ENCODE assay signal across 25 cellular contexts in the genomic region with DNA sequence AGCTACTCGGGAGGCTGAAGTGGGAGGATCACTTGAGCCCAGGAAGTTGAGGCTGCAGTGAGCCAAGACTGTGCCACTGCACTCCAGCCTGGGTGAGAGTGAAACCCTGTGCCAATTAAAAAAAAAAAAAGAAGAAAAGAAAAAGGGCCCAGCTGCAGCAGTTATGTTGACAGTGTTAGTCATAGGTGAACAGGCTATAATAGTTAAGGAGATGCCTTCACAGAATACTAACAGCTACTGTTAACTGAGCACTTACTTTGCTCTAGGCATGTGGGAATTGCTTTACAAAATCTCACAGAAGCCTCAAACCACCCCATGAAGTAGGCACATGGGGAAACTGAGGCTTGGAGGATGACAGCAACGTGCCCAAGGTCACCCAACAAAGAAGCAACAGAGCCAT. TPM values are rescaled to one million over a fixed set of nuclear protein-coding genes. Genes with fewer than 3 reads are reported as not detected.
A peak's percentile ranks its signal among the peaks of the same experiment; 100 is the strongest.
DNase-seq lines count a peak whose midpoint lies in the region; TF ChIP-seq lines count a peak whose summit lies in the region.
"Had no signal": no experiment of that assay in that cellular context is flagged by ENCODE, and none has a peak within 500 bp of the region (broad histone marks: within the 10 kb centered on the region; RNA-seq: fewer than 3 reads in every experiment).

No MANE protein-coding gene starts in this region.

- CTCF ChIA-PET in HEK293 (lab: Yijun Ruan, JAX) = interaction anchor here (0.5 to 4.7 kb wide), 9 partner anchors 8 to 377 kb away, joined by 3 to 35 read pairs (median 4); a partner anchor contains a TSS

- H3K4me1 ChIP-seq in HEK293 (ENCODE audit: control insufficient read depth, insufficient read depth, low read length) = peaks cover 22% of the 10 kb centered on the region
- H3K4me1 ChIP-seq: BE2C, SJSA1 had no signal

- H3K9me3 ChIP-seq in HEK293 (ENCODE audit: control insufficient read depth, insufficient read depth, low read depth, low read length) = no peaks in the 10 kb centered on the region
- H3K9me3 ChIP-seq: BE2C, SJSA1 had no signal

- TF ChIP-seq CTCF in HEK293 (tag by site-specific recombination; IDR thresholded peaks at IDR 0.05) (no peak), dorsolateral prefrontal cortex (IDR thresholded peaks at IDR 0.05 in 54 of 56, conservative IDR thresholded peaks at IDR 0.05 in 2 of 56; ENCODE audit: low read depth in 1 of 56, partially characterized antibody in 56 of 56) (no peak)

- H3K27ac ChIP-seq in HEK293 (ENCODE audit: extremely low read depth, low read depth, low read length) (no peak overlapping the region), dorsolateral prefrontal cortex (peak overlapping the region in 32 of 59 donors; percentile 12 to 77 (median 48))
- H3K27ac ChIP-seq: PC-9, SJSA1 had no signal

- H3K4me3 ChIP-seq in HEK293 (ENCODE audit: low read depth, low read length) = no peak overlapping the region
- H3K4me3 ChIP-seq in dorsolateral prefrontal cortex = no peak overlapping the region
- H3K4me3 ChIP-seq: GM12878, PC-9, SJSA1 had no signal

- in situ Hi-C loops in ACHN (cut with HindIII; ENCODE audit: low pct_ligation_motif_present, low pct_unique_long_range_greater_than_20kb, low sequenced_read_pairs) = no loop called here

- peak; percentile 10 for DNase-seq in ELR (ENCODE audit: low read depth)
- DNase-seq in dorsolateral prefrontal cortex = no peak
- DNase-seq in renal cortical epithelial cell (ENCODE audit: low read depth) = peak; percentile 35
- DNase-seq in ACHN = no peak
- no peak for DNase-seq in NCI-H2196 treated with DMSO at 0.1 percent for 48 hours (lab: John Stamatoyannopoulos, UW; ENCODE audit: unreplicated experiment)
- DNase-seq in GM03348 (ENCODE audit: low spot score) = no peak
- DNase-seq: BE2C; CD8-positive, alpha-beta memory T cell; DMS 273 treated with DMSO at 0.1 percent for 48 hours; DND-41; Karpas-422; MV-4-11; NCI-H1105; NCI-H1436 treated with DMSO at 0.1 percent for 48 hours; NCI-H187 treated with DMSO at 0.1 percent for 48 hours; NCI-H2171 treated with DMSO at 0.1 percent for 48 hours; NCI-H524 treated with DMSO at 0.1 percent for 48 hours; NCI-H774; PC-9; Right ventricle myocardium superior; RPMI8226; T-helper 2 cell had no signal

- intact Hi-C loops in dorsolateral prefrontal cortex (cut with DNase I) = loop anchor here in 1 of 2 donors (10.0 kb wide), 2 partner anchors 63 to 153 kb away; a partner anchor contains a TSS

- no peaks in the 10 kb centered on the region for H3K27me3 ChIP-seq in dorsolateral prefrontal cortex
- H3K27me3 ChIP-seq: BE2C, SJSA1 had no signal

- POLR2A ChIA-PET in HEK293 (lab: Yijun Ruan, JAX) = interaction anchor here (0.6 to 1.3 kb wide), 3 partner anchors 41 to 134 kb away, joined by 3 to 5 read pairs (median 4); a partner anchor contains a TSS

- peaks cover 27 to 64% of the 10 kb centered on the region in 2 experiments for H3K36me3 ChIP-seq in HEK293 (ENCODE audit: control insufficient read depth in 2 of 2, insufficient read depth in 1 of 2, low read length in 2 of 2)
- H3K36me3 ChIP-seq: SJSA1 had no signal

TF ChIP-seq in HEK293, 187 proteins besides CTCF, POLR2A, EP300 and RAD21 (continues in another document):
- peak; percentile 63; the same call in 1 of the 2 replicates for TF ChIP-seq PRDM1 (tag by site-specific recombination; IDR thresholded peaks at IDR 0.05)
- TF ChIP-seq, protein P1, sequence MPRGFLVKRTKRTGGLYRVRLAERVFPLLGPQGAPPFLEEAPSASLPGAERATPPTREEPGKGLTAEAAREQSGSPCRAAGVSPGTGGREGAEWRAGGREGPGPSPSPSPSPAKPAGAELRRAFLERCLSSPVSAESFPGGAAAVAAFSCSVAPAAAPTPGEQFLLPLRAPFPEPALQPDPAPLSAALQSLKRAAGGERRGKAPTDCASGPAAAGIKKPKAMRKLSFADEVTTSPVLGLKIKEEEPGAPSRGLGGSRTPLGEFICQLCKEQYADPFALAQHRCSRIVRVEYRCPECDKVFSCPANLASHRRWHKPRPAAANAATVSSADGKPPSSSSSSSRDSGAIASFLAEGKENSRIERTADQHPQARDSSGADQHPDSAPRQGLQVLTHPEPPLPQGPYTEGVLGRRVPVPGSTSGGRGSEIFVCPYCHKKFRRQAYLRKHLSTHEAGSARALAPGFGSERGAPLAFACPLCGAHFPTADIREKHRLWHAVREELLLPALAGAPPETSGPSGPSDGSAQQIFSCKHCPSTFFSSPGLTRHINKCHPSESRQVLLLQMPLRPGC (tag by site-specific recombination; IDR thresholded peaks at IDR 0.05) = peak; percentile 87
- no peak for TF ChIP-seq ZNF354C (tag by site-specific recombination; IDR thresholded peaks at IDR 0.05; ENCODE audit: borderline replicate concordance, low read depth)
- TF ChIP-seq KLF9 (tag by site-specific recombination; IDR thresholded peaks at IDR 0.05; ENCODE audit: low read depth) = no peak
- TF ChIP-seq, protein P2, sequence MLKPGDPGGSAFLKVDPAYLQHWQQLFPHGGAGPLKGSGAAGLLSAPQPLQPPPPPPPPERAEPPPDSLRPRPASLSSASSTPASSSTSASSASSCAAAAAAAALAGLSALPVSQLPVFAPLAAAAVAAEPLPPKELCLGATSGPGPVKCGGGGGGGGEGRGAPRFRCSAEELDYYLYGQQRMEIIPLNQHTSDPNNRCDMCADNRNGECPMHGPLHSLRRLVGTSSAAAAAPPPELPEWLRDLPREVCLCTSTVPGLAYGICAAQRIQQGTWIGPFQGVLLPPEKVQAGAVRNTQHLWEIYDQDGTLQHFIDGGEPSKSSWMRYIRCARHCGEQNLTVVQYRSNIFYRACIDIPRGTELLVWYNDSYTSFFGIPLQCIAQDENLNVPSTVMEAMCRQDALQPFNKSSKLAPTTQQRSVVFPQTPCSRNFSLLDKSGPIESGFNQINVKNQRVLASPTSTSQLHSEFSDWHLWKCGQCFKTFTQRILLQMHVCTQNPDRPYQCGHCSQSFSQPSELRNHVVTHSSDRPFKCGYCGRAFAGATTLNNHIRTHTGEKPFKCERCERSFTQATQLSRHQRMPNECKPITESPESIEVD (tag by site-specific recombination; IDR thresholded peaks at IDR 0.05) = no peak
- TF ChIP-seq ZSCAN16 (tag by site-specific recombination; IDR thresholded peaks at IDR 0.05) = peak; percentile 96
- TF ChIP-seq ZNF394 (tag by site-specific recombination; IDR thresholded peaks at IDR 0.05; ENCODE audit: borderline replicate concordance) = no peak
- TF ChIP-seq, protein P3, sequence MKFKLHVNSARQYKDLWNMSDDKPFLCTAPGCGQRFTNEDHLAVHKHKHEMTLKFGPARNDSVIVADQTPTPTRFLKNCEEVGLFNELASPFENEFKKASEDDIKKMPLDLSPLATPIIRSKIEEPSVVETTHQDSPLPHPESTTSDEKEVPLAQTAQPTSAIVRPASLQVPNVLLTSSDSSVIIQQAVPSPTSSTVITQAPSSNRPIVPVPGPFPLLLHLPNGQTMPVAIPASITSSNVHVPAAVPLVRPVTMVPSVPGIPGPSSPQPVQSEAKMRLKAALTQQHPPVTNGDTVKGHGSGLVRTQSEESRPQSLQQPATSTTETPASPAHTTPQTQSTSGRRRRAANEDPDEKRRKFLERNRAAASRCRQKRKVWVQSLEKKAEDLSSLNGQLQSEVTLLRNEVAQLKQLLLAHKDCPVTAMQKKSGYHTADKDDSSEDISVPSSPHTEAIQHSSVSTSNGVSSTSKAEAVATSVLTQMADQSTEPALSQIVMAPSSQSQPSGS (tag by site-specific recombination; IDR thresholded peaks at IDR 0.05; ENCODE audit: low read depth) = no peak
- no peak for TF ChIP-seq ZNF654 (tag by site-specific recombination; IDR thresholded peaks at IDR 0.05; ENCODE audit: low read depth)
- no peak for TF ChIP-seq ZNF202 (tag by site-specific recombination; IDR thresholded peaks at IDR 0.05; ENCODE audit: borderline replicate concordance)
- TF ChIP-seq KLF8 (tag by site-specific recombination; IDR thresholded peaks at IDR 0.05) = peak; percentile 35; the same call in 1 of the 2 replicates
- 0 out of 2 replicates have a peak, but pooled peaks have one; percentile 29 for TF ChIP-seq ZSCAN30 (tag by site-specific recombination; IDR thresholded peaks at IDR 0.05)
- TF ChIP-seq ZNF274 (IDR thresholded peaks at IDR 0.05; ENCODE audit: low read length) = no peak
- no peak for TF ChIP-seq ZNF274 (tag by site-specific recombination; IDR thresholded peaks at IDR 0.05; ENCODE audit: borderline replicate concordance)
- peak; percentile 99 for TF ChIP-seq ZNF664 (tag by site-specific recombination; IDR thresholded peaks at IDR 0.05)
- no peak for TF ChIP-seq ZNF529 (tag by site-specific recombination; IDR thresholded peaks at IDR 0.05; ENCODE audit: insufficient replicate concordance)
- TF ChIP-seq ZNF169 (tag by site-specific recombination; IDR thresholded peaks at IDR 0.05) = no peak
- no peak for TF ChIP-seq ZNF629 (tag by site-specific recombination; IDR thresholded peaks at IDR 0.05)

RNA-seq across cellular contexts. Expression of a gene that starts 3.9 kb away (rescaled TPM):
- total RNA-seq in dorsolateral prefrontal cortex (10 to 100 TPM; 10.0 to 30.0 (median 17.7) TPM), renal cortical epithelial cell (25.2 and 82.6 TPM in 2 replicates)
- total RNA-seq: CD8-positive, alpha-beta memory T cell had no signal

RNA-seq across cellular contexts. Expression of a gene that starts 40.9 kb away (rescaled TPM):
- total RNA-seq in dorsolateral prefrontal cortex (10 to 100 TPM; 14.4 to 30.2 (median 21.9) TPM), renal cortical epithelial cell (38.4 and 49.8 TPM in 2 replicates)

RNA-seq across cellular contexts. Expression of a gene that starts 41.1 kb away (rescaled TPM):
- total RNA-seq in dorsolateral prefrontal cortex (10 to 100 TPM; 17.7 to 57.8 (median 28.6) TPM), renal cortical epithelial cell (16.8 and 17.0 TPM in 2 replicates)

RNA-seq across cellular contexts. Expression of a gene that starts 59.7 kb away (rescaled TPM):
- total RNA-seq in dorsolateral prefrontal cortex (1 to 10 TPM in 114 of 120 experiments, under 1 TPM in 6; 0.52 to 6.8 (median 2.5) TPM), renal cortical epithelial cell (0.15 TPM in 1 of 2 replicates, not detected in the other)
- total RNA-seq: Right ventricle myocardium superior, SJSA1 had no signal

Comparison
In these comparisons a context has a peak if more than half of its experiments do, and no peak if none do; other contexts are left out.
1. DNase-seq: peak in ELR (single experiment) and renal cortical epithelial cell (single experiment); none in dorsolateral prefrontal cortex (0 of 10), ACHN (single experiment), NCI-H2196 treated with DMSO at 0.1 percent for 48 hours (single experiment) and GM03348 (single experiment).